ENCODE assay signal across 1 cellular context in the genomic region with DNA sequence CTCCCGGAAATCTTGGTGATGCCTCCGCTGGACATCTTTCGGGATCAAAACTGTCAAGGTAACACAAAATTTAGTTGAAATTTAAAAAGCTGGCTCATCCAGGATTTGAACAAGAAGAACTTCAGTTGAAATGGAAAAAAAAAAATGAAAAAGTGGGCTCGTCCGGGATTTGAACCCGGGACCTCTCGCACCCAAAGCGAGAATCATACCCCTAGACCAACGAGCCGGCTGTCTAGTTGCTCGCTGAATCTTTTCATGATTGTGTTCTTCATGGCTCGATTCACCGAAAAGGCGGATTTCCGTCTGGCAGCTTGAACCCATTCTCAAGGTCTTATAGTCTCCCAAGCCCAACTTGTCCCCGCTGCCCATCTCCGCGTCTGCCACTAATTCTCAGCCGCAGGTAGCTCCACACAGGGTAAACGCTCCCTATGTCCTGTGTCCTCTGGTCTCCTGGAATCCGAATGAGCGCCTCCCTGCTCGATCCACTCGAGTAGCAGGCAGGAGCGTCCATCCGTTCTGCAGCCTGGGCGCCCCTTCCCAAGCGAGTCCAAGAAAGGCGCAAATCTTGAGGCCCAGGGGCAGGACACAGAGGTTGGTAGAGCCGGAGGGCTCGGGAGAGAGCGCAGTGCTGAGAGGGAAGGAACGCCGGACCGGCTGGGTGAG.
TF ChIP-seq lines count a peak whose summit lies in the region.

No MANE protein-coding gene starts in this region.

TF ChIP-seq in HEK293, 187 proteins besides CTCF, POLR2A, EP300 and RAD21 (continued from another document and continues in another):
- TF ChIP-seq, protein P1, sequence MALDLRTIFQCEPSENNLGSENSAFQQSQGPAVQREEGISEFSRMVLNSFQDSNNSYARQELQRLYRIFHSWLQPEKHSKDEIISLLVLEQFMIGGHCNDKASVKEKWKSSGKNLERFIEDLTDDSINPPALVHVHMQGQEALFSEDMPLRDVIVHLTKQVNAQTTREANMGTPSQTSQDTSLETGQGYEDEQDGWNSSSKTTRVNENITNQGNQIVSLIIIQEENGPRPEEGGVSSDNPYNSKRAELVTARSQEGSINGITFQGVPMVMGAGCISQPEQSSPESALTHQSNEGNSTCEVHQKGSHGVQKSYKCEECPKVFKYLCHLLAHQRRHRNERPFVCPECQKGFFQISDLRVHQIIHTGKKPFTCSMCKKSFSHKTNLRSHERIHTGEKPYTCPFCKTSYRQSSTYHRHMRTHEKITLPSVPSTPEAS (tag by site-specific recombination; IDR thresholded peaks at IDR 0.05): no peak
- TF ChIP-seq, protein P2, sequence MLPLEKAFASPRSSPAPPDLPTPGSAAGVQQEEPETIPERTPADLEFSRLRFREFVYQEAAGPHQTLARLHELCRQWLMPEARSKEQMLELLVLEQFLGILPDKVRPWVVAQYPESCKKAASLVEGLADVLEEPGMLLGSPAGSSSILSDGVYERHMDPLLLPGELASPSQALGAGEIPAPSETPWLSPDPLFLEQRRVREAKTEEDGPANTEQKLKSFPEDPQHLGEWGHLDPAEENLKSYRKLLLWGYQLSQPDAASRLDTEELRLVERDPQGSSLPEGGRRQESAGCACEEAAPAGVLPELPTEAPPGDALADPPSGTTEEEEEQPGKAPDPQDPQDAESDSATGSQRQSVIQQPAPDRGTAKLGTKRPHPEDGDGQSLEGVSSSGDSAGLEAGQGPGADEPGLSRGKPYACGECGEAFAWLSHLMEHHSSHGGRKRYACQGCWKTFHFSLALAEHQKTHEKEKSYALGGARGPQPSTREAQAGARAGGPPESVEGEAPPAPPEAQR (tag by site-specific recombination; IDR thresholded peaks at IDR 0.05): no peak
- TF ChIP-seq ZNF211 (tag by site-specific recombination; IDR thresholded peaks at IDR 0.05; ENCODE audit: low read depth): no peak
- TF ChIP-seq ZNF658 (tag by site-specific recombination; IDR thresholded peaks at IDR 0.05): no peak
- TF ChIP-seq, protein P3, sequence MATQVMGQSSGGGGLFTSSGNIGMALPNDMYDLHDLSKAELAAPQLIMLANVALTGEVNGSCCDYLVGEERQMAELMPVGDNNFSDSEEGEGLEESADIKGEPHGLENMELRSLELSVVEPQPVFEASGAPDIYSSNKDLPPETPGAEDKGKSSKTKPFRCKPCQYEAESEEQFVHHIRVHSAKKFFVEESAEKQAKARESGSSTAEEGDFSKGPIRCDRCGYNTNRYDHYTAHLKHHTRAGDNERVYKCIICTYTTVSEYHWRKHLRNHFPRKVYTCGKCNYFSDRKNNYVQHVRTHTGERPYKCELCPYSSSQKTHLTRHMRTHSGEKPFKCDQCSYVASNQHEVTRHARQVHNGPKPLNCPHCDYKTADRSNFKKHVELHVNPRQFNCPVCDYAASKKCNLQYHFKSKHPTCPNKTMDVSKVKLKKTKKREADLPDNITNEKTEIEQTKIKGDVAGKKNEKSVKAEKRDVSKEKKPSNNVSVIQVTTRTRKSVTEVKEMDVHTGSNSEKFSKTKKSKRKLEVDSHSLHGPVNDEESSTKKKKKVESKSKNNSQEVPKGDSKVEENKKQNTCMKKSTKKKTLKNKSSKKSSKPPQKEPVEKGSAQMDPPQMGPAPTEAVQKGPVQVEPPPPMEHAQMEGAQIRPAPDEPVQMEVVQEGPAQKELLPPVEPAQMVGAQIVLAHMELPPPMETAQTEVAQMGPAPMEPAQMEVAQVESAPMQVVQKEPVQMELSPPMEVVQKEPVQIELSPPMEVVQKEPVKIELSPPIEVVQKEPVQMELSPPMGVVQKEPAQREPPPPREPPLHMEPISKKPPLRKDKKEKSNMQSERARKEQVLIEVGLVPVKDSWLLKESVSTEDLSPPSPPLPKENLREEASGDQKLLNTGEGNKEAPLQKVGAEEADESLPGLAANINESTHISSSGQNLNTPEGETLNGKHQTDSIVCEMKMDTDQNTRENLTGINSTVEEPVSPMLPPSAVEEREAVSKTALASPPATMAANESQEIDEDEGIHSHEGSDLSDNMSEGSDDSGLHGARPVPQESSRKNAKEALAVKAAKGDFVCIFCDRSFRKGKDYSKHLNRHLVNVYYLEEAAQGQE (tag by site-specific recombination; IDR thresholded peaks at IDR 0.05): no peak
- TF ChIP-seq, protein P4, sequence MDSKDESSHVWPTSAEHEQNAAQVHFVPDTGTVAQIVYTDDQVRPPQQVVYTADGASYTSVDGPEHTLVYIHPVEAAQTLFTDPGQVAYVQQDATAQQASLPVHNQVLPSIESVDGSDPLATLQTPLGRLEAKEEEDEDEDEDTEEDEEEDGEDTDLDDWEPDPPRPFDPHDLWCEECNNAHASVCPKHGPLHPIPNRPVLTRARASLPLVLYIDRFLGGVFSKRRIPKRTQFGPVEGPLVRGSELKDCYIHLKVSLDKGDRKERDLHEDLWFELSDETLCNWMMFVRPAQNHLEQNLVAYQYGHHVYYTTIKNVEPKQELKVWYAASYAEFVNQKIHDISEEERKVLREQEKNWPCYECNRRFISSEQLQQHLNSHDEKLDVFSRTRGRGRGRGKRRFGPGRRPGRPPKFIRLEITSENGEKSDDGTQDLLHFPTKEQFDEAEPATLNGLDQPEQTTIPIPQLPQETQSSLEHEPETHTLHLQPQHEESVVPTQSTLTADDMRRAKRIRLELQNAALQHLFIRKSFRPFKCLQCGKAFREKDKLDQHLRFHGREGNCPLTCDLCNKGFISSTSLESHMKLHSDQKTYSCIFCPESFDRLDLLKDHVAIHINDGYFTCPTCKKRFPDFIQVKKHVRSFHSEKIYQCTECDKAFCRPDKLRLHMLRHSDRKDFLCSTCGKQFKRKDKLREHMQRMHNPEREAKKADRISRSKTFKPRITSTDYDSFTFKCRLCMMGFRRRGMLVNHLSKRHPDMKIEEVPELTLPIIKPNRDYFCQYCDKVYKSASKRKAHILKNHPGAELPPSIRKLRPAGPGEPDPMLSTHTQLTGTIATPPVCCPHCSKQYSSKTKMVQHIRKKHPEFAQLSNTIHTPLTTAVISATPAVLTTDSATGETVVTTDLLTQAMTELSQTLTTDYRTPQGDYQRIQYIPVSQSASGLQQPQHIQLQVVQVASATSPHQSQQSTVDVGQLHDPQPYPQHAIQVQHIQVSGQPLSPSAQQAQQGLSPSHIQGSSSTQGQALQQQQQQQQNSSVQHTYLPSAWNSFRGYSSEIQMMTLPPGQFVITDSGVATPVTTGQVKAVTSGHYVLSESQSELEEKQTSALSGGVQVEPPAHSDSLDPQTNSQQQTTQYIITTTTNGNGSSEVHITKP (tag by site-specific recombination; IDR thresholded peaks at IDR 0.05): 0 out of 2 replicates have a peak, but pooled peaks have one; percentile 20
- TF ChIP-seq FEZF1 (tag by site-specific recombination; IDR thresholded peaks at IDR 0.05): no peak
- TF ChIP-seq ZNF311 (tag by site-specific recombination; IDR thresholded peaks at IDR 0.05; ENCODE audit: borderline replicate concordance): no peak
- TF ChIP-seq ZNF140 (tag by site-specific recombination; IDR thresholded peaks at IDR 0.05): no peak
- TF ChIP-seq OSR2 (tag by site-specific recombination; IDR thresholded peaks at IDR 0.05): no peak
- TF ChIP-seq HOXD13 (CRISPR knock-in tag; IDR thresholded peaks at IDR 0.05; ENCODE audit: borderline replicate concordance): no peak
- no peak for TF ChIP-seq ZNF354C (tag by site-specific recombination; IDR thresholded peaks at IDR 0.05; ENCODE audit: borderline replicate concordance, low read depth)
- TF ChIP-seq, protein P5, sequence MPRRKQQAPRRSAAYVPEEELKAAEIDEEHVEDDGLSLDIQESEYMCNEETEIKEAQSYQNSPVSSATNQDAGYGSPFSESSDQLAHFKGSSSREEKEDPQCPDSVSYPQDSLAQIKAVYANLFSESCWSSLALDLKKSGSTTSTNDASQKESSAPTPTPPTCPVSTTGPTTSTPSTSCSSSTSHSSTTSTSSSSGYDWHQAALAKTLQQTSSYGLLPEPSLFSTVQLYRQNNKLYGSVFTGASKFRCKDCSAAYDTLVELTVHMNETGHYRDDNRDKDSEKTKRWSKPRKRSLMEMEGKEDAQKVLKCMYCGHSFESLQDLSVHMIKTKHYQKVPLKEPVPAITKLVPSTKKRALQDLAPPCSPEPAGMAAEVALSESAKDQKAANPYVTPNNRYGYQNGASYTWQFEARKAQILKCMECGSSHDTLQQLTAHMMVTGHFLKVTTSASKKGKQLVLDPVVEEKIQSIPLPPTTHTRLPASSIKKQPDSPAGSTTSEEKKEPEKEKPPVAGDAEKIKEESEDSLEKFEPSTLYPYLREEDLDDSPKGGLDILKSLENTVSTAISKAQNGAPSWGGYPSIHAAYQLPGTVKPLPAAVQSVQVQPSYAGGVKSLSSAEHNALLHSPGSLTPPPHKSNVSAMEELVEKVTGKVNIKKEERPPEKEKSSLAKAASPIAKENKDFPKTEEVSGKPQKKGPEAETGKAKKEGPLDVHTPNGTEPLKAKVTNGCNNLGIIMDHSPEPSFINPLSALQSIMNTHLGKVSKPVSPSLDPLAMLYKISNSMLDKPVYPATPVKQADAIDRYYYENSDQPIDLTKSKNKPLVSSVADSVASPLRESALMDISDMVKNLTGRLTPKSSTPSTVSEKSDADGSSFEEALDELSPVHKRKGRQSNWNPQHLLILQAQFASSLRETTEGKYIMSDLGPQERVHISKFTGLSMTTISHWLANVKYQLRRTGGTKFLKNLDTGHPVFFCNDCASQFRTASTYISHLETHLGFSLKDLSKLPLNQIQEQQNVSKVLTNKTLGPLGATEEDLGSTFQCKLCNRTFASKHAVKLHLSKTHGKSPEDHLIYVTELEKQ (tag by site-specific recombination; IDR thresholded peaks at IDR 0.05; ENCODE audit: borderline replicate concordance): no peak
- TF ChIP-seq ZNF146 (tag by site-specific recombination; IDR thresholded peaks at IDR 0.05): no peak
- TF ChIP-seq ZFP41 (tag by site-specific recombination; IDR thresholded peaks at IDR 0.05; ENCODE audit: borderline replicate concordance): no peak
- no peak for TF ChIP-seq ZNF184 (tag by site-specific recombination; IDR thresholded peaks at IDR 0.05)
- 0 out of 2 replicates have a peak, but pooled peaks have one; percentile 6 for TF ChIP-seq MZF1 (tag by site-specific recombination; IDR thresholded peaks at IDR 0.05; ENCODE audit: borderline replicate concordance)
- TF ChIP-seq, protein P6, sequence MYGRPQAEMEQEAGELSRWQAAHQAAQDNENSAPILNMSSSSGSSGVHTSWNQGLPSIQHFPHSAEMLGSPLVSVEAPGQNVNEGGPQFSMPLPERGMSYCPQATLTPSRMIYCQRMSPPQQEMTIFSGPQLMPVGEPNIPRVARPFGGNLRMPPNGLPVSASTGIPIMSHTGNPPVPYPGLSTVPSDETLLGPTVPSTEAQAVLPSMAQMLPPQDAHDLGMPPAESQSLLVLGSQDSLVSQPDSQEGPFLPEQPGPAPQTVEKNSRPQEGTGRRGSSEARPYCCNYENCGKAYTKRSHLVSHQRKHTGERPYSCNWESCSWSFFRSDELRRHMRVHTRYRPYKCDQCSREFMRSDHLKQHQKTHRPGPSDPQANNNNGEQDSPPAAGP (tag by site-specific recombination; IDR thresholded peaks at IDR 0.05): no peak
- peak; percentile 12; the same call in 1 of the 2 replicates for TF ChIP-seq ZNF660 (tag by site-specific recombination; IDR thresholded peaks at IDR 0.05)
- no peak for TF ChIP-seq ZNF10 (tag by site-specific recombination; IDR thresholded peaks at IDR 0.05)
- no peak for TF ChIP-seq ZNF555 (tag by site-specific recombination; conservative IDR thresholded peaks at IDR 0.05)
- TF ChIP-seq ZFP37 (tag by site-specific recombination; IDR thresholded peaks at IDR 0.05): no peak
- TF ChIP-seq, protein P7, sequence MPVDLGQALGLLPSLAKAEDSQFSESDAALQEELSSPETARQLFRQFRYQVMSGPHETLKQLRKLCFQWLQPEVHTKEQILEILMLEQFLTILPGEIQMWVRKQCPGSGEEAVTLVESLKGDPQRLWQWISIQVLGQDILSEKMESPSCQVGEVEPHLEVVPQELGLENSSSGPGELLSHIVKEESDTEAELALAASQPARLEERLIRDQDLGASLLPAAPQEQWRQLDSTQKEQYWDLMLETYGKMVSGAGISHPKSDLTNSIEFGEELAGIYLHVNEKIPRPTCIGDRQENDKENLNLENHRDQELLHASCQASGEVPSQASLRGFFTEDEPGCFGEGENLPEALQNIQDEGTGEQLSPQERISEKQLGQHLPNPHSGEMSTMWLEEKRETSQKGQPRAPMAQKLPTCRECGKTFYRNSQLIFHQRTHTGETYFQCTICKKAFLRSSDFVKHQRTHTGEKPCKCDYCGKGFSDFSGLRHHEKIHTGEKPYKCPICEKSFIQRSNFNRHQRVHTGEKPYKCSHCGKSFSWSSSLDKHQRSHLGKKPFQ (tag by site-specific recombination; IDR thresholded peaks at IDR 0.05): no peak
- TF ChIP-seq SETDB1 (IDR thresholded peaks at IDR 0.05; ENCODE audit: insufficient read length, low read length): no peak
- TF ChIP-seq ZNF248 (tag by site-specific recombination; IDR thresholded peaks at IDR 0.05): no peak
- TF ChIP-seq ZNF394 (tag by site-specific recombination; IDR thresholded peaks at IDR 0.05; ENCODE audit: borderline replicate concordance): no peak
- TF ChIP-seq, protein P8, sequence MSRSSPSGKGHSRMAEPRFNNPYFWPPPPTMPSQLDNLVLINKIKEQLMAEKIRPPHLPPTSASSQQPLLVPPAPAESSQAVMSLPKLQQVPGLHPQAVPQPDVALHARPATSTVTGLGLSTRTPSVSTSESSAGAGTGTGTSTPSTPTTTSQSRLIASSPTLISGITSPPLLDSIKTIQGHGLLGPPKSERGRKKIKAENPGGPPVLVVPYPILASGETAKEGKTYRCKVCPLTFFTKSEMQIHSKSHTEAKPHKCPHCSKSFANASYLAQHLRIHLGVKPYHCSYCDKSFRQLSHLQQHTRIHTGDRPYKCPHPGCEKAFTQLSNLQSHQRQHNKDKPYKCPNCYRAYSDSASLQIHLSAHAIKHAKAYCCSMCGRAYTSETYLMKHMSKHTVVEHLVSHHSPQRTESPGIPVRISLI (tag by site-specific recombination; IDR thresholded peaks at IDR 0.05): no peak
- TF ChIP-seq ZXDB (tag by site-specific recombination; IDR thresholded peaks at IDR 0.05): peak; percentile 8
- 0 out of 2 replicates have a peak, but pooled peaks have one; percentile 36 for TF ChIP-seq ZNF366 (tag by site-specific recombination; conservative IDR thresholded peaks at IDR 0.05)
- TF ChIP-seq ZNF768 (tag by site-specific recombination; IDR thresholded peaks at IDR 0.05): no peak
- TF ChIP-seq ZBTB48 (tag by site-specific recombination; IDR thresholded peaks at IDR 0.05): no peak
- TF ChIP-seq ZNF266 (tag by site-specific recombination; IDR thresholded peaks at IDR 0.05; ENCODE audit: low read depth): no peak
- TF ChIP-seq ZNF561 (tag by site-specific recombination; IDR thresholded peaks at IDR 0.05; ENCODE audit: borderline replicate concordance): peak; percentile 52; the same call in 1 of the 2 replicates
- TF ChIP-seq ZNF19 (tag by site-specific recombination; IDR thresholded peaks at IDR 0.05; ENCODE audit: low read depth): no peak
- peak; percentile 57; the same call in 1 of the 2 replicates for TF ChIP-seq ZNF610 (tag by site-specific recombination; IDR thresholded peaks at IDR 0.05; ENCODE audit: borderline replicate concordance)
- TF ChIP-seq, protein P9, sequence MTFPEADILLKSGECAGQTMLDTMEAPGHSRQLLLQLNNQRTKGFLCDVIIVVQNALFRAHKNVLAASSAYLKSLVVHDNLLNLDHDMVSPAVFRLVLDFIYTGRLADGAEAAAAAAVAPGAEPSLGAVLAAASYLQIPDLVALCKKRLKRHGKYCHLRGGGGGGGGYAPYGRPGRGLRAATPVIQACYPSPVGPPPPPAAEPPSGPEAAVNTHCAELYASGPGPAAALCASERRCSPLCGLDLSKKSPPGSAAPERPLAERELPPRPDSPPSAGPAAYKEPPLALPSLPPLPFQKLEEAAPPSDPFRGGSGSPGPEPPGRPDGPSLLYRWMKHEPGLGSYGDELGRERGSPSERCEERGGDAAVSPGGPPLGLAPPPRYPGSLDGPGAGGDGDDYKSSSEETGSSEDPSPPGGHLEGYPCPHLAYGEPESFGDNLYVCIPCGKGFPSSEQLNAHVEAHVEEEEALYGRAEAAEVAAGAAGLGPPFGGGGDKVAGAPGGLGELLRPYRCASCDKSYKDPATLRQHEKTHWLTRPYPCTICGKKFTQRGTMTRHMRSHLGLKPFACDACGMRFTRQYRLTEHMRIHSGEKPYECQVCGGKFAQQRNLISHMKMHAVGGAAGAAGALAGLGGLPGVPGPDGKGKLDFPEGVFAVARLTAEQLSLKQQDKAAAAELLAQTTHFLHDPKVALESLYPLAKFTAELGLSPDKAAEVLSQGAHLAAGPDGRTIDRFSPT (tag by site-specific recombination; IDR thresholded peaks at IDR 0.05): no peak
